ENCODE assay signal across 9 cellular contexts in genomic region chr9:94139672-94140417, GRCh38. TPM values are rescaled to one million over a fixed set of nuclear protein-coding genes. Genes with fewer than 3 reads are reported as not detected.
A peak's percentile ranks its signal among the peaks of the same experiment; 100 is the strongest.
DNase-seq lines count a peak whose midpoint lies in the region; ATAC-seq and TF ChIP-seq lines count a peak whose summit lies in the region.
"Had no signal": no experiment of that assay in that cellular context is flagged by ENCODE, and none has a peak within 500 bp of the region (broad histone marks: within the 10 kb centered on the region; RNA-seq: fewer than 3 reads in every experiment).

No MANE protein-coding gene starts in this region.

- intact Hi-C loops in adrenal gland (cut with DNase I), result no loop called here
- intact Hi-C loops in heart right ventricle (cut with DNase I), result loop anchor here in 4 of 10 donors (1.0 to 10.0 kb wide), 6 partner anchors 17 to 75 kb away; partner anchors contain the start of gene PTPDC1 (in 2 of the 4)
- intact Hi-C loops in gastrocnemius medialis (cut with DNase I; ENCODE audit: low total_unique reads), result loop anchor here (2.0 to 10.0 kb wide), 2 partner anchors 25 to 75 kb away; no protein-coding TSS in a partner anchor

- H3K27me3 ChIP-seq in adrenal gland, result no peaks in the 10 kb centered on the region
- H3K27me3 ChIP-seq in heart right ventricle, result no peaks in the 10 kb centered on the region
- H3K27me3 ChIP-seq in gastrocnemius medialis, result no peaks in the 10 kb centered on the region

- H3K9me3 ChIP-seq in adrenal gland (replicated peaks in 1 of 3), result no peaks in the 10 kb centered on the region
- no peaks in the 10 kb centered on the region for H3K9me3 ChIP-seq in heart right ventricle
- H3K9me3 ChIP-seq in gastrocnemius medialis, result no peaks in the 10 kb centered on the region

- ATAC-seq in heart right ventricle (peak; percentile 81 to 96 (median 88)), gastrocnemius medialis (peak; percentile 86 to 89), GM21619 (IDR thresholded peaks at IDR 0.05; ENCODE audit: unreplicated experiment) (no peak), GM18907 (IDR thresholded peaks at IDR 0.05; ENCODE audit: unreplicated experiment) (no peak), GM18868 (IDR thresholded peaks at IDR 0.05; ENCODE audit: unreplicated experiment) (no peak)
- ATAC-seq: natural killer cell had no signal

- H3K27ac ChIP-seq in adrenal gland, result peak overlapping the region; percentile 61 to 88 (median 82)
- peak overlapping the region; percentile 66 to 91 (median 81) for H3K27ac ChIP-seq in heart right ventricle
- peak overlapping the region; percentile 82 to 87 (median 84) for H3K27ac ChIP-seq in gastrocnemius medialis

- no peak for TF ChIP-seq CTCF in adrenal gland (IDR thresholded peaks at IDR 0.05)
- no peak for TF ChIP-seq CTCF in heart right ventricle (IDR thresholded peaks at IDR 0.05)
- TF ChIP-seq CTCF in gastrocnemius medialis (IDR thresholded peaks at IDR 0.05 in 4 of 5, conservative IDR thresholded peaks at IDR 0.05 in 1 of 5), result no peak

- peaks cover 19 to 38% of the 10 kb centered on the region in 2 donors for H3K4me1 ChIP-seq in adrenal gland (replicated peaks in 1 of 2)
- H3K4me1 ChIP-seq in heart right ventricle, result peaks cover 12 to 48% (median 41%) of the 10 kb centered on the region in 9 donors
- peaks cover 26 to 46% of the 10 kb centered on the region in 2 donors for H3K4me1 ChIP-seq in gastrocnemius medialis

- in situ Hi-C loops in gastrocnemius medialis (cut with MboI; ENCODE audit: low sequenced_read_pairs in 4 of 4), result no loop called here

- peak; percentile 19 for DNase-seq in GOT3 (lab: John Stamatoyannopoulos, UW)
- DNase-seq in adrenal gland, result peak; percentile 83 to 96 (median 92)
- peak; percentile 84 to 90 for DNase-seq in heart right ventricle
- peak; percentile 69 to 88 for DNase-seq in gastrocnemius medialis
- no peak for DNase-seq in activated T-cell treated with anti-CD3 and anti-CD28 coated beads, Interleukin-2, amount 50 U/mL, for 48 hours
- DNase-seq: natural killer cell had no signal

- TF ChIP-seq POLR2A in adrenal gland (IDR thresholded peaks at IDR 0.05) (peak in 1 of 2 donors; percentile 5), gastrocnemius medialis (IDR thresholded peaks at IDR 0.05) (no peak)

- H3K4me3 ChIP-seq in adrenal gland (no peak overlapping the region), heart right ventricle (peak overlapping the region in 4 of 10 donors; percentile 11 to 28 (median 18)), gastrocnemius medialis (peak overlapping the region; percentile 23 to 47 (median 34))

- WGBS in adrenal gland, 4 donors, result 23 to 38% (median 35%) methylated on average over 13 of the region's 13 CpGs
- 32 to 44% methylated on average over 13 of the region's 13 CpGs for WGBS in heart right ventricle, 2 donors

- H3K36me3 ChIP-seq in adrenal gland (replicated peaks in 1 of 2), result no peaks in the 10 kb centered on the region
- no peaks in the 10 kb centered on the region for H3K36me3 ChIP-seq in heart right ventricle
- no peaks in the 10 kb centered on the region for H3K36me3 ChIP-seq in gastrocnemius medialis

RNA-seq across cellular contexts. Expression of gene PTPDC1, which starts 55.6 kb away (rescaled TPM):
- total RNA-seq in adrenal gland (10 to 100 TPM in 3 of 8 donors, 1 to 10 TPM in 5; 6.0 to 19.4 (median 8.8) TPM), heart right ventricle (10 to 100 TPM in 4 of 10 donors, 1 to 10 TPM in 6; 6.3 to 14.7 (median 9.5) TPM), gastrocnemius medialis (10 to 100 TPM in 2 of 4 donors, 1 to 10 TPM in 2; 4.3 to 11.4 (median 10.2) TPM)
- polyA plus RNA-seq in adrenal gland (10 to 100 TPM in 1 of 3 donors, 1 to 10 TPM in 2; 5.1 to 11.8 (median 10.0) TPM), heart right ventricle (10 to 100 TPM in 1 of 2 donors, 1 to 10 TPM in 1; 5.3 to 14.3 TPM)

Comparison
In these comparisons a context has a peak if more than half of its experiments do, and no peak if none do; other contexts are left out.
1. DNase-seq: peak in GOT3 (single experiment), adrenal gland (7 of 7), heart right ventricle (2 of 2) and gastrocnemius medialis (2 of 2); none in activated T-cell treated with anti-CD3 and anti-CD28 coated beads, Interleukin-2, amount 50 U/mL, for 48 hours (0 of 2).
2. H3K4me3 ChIP-seq: peak in gastrocnemius medialis (4 of 4); none in adrenal gland (0 of 4).
3. ATAC-seq: peak in heart right ventricle (8 of 8) and gastrocnemius medialis (2 of 2); none in GM21619 (single experiment), GM18907 (single experiment) and GM18868 (single experiment).
4. Peak in every context shown above with its lines, with median percentiles within 50 percentile points of each other: H3K27ac ChIP-seq.